In the genomic region with DNA sequence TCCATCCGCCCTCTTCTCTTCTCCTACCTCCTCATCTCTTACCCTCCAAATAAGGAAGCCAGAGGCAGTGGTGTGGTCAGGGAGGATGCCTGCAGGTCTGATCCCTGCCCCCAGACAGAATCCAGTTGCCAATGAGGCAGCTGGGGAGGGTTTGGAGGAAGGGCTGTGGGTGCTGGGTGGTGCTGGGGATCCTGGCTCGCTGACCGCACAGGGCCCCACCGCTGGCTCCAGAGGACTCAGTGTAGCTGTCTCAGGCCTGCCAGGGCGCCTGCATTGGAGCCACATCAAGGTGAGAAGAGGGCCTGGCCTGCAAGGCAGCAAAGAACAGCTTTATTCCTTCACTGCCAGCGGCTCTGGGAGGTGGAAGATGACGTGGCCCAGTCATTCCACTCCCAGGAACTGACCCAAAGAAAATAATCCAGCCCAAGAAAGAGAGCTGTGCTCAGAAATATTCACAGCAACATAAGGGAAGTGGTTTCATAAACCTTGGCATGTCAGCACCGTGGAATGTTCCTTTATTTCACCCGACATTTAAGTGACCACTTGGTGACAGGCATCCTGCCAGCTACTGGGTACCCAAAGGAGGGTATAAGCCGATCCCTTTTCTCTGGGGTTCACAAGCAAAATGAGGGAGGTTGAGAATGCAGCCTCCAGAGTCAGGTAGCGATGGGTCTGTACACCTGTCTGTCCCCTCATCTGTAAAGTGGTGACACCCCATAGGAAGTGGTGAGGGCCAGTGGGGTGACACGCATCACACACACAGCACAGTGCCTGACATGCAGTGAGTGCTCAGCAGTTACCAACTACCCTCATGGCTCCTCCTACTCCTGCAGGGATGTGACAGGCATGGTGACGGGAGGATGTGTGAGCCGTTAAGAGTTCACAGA, we compare ENCODE assay signal across 9 cellular contexts.
DNase-seq lines count a peak whose midpoint lies in the region; ATAC-seq and TF ChIP-seq lines count a peak whose summit lies in the region.
"Had no signal": no experiment of that assay in that cellular context is flagged by ENCODE, and none has a peak within 500 bp of the region (broad histone marks: within the 10 kb centered on the region; RNA-seq: fewer than 3 reads in every experiment).

No MANE protein-coding gene starts in this region.

- RAD21 ChIA-PET in HCT116 (lab: Charles Lee; ENCODE audit: low non-redundant PET in 1 of 2, low total read pairs in 2 of 2, uncharacterized antibody in 2 of 2, unreplicated experiment in 2 of 2), result no interaction called here

- no peak overlapping the region for H3K4me3 Mint-ChIP-seq in activated T-helper 1 cell treated with anti-CD3 and anti-CD28 coated beads, Interleukin-12 subunit alpha, Interleukin-12 subunit beta, Interleukin-2, Interleukin-4 antibody, amounts not matched to agents 30 ng/mL and 10 ng/mL and 1 ng/mL, durations not matched to agents 14 hours and 24 hours and 36 hours
- peak overlapping the region; percentile 64 to 71 (median 69) for H3K4me3 Mint-ChIP-seq in immature natural killer cell

- POLR2A ChIA-PET in HCT116 (lab: Charles Lee), result interaction anchor here (0.8 to 2.3 kb wide), 5 partner anchors 9 to 161 kb away, joined by 4 to 11 read pairs (median 5); a partner anchor contains a TSS

- H3K27me3 Mint-ChIP-seq in activated T-helper 1 cell treated with anti-CD3 and anti-CD28 coated beads, Interleukin-12 subunit alpha, Interleukin-12 subunit beta, Interleukin-2, Interleukin-4 antibody, amounts not matched to agents 30 ng/mL and 10 ng/mL and 1 ng/mL, durations not matched to agents 14 hours and 24 hours and 36 hours (ENCODE audit: insufficient read depth), result no peaks in the 10 kb centered on the region
- peaks cover 2 to 5% (median 2%) of the 10 kb centered on the region in 3 donors for H3K27me3 Mint-ChIP-seq in immature natural killer cell (ENCODE audit: low read depth in 3 of 3)

- no peaks in the 10 kb centered on the region for H3K36me3 Mint-ChIP-seq in activated T-helper 1 cell treated with anti-CD3 and anti-CD28 coated beads, Interleukin-12 subunit alpha, Interleukin-12 subunit beta, Interleukin-2, Interleukin-4 antibody, amounts not matched to agents 30 ng/mL and 10 ng/mL and 1 ng/mL, durations not matched to agents 14 hours and 24 hours and 36 hours (ENCODE audit: low read depth)
- no peaks in the 10 kb centered on the region for H3K36me3 Mint-ChIP-seq in immature natural killer cell

- no peak overlapping the region for H3K27ac Mint-ChIP-seq in activated T-helper 1 cell treated with anti-CD3 and anti-CD28 coated beads, Interleukin-12 subunit alpha, Interleukin-12 subunit beta, Interleukin-2, Interleukin-4 antibody, amounts not matched to agents 30 ng/mL and 10 ng/mL and 1 ng/mL, durations not matched to agents 14 hours and 24 hours and 36 hours
- peak overlapping the region; percentile 79 to 91 (median 86) for H3K27ac Mint-ChIP-seq in immature natural killer cell

- 0 out of 4 replicates have a peak, but pooled peaks cover 0 to 6% of the 10 kb centered on the region in 2 experiments for H3K36me3 ChIP-seq in HCT116 (ENCODE audit: control insufficient read depth in 1 of 2, insufficient read depth in 2 of 2, low read length in 2 of 2)
- H3K36me3 ChIP-seq in tibial artery, result no peaks in the 10 kb centered on the region
- H3K36me3 ChIP-seq: cardiac muscle cell had no signal

- no peaks in the 10 kb centered on the region for H3K9me2 ChIP-seq in HCT116 (ENCODE audit: insufficient read depth)

- TSS peak; percentile 32 for BruUV-seq in HCT116 (replicated peaks; lab: Mats Ljungman, UMichigan)

- TF ChIP-seq POLR2A in HCT116 (IDR thresholded peaks at IDR 0.05; ENCODE audit: borderline replicate concordance, extremely low read depth, insufficient read depth, insufficient read length), result no peak

- H3K4me2 ChIP-seq in HCT116 (ENCODE audit: low read length), result peak overlapping the region; percentile 86

- H3K9me3 Mint-ChIP-seq in activated T-helper 1 cell treated with anti-CD3 and anti-CD28 coated beads, Interleukin-12 subunit alpha, Interleukin-12 subunit beta, Interleukin-2, Interleukin-4 antibody, amounts not matched to agents 30 ng/mL and 10 ng/mL and 1 ng/mL, durations not matched to agents 14 hours and 24 hours and 36 hours, result no peaks in the 10 kb centered on the region
- no peaks in the 10 kb centered on the region for H3K9me3 Mint-ChIP-seq in immature natural killer cell

- no peak overlapping the region for H3K4me3 ChIP-seq in AG10803 (ENCODE audit: low read length)
- peak overlapping the region; percentile 40 to 50 for H3K4me3 ChIP-seq in HCT116 (replicated peaks in 1 of 2; ENCODE audit: low read depth in 1 of 2, low read length in 2 of 2)
- H3K4me3 ChIP-seq in tibial artery, result no peak overlapping the region
- H3K4me3 ChIP-seq: cardiac muscle cell had no signal

- H3K79me2 ChIP-seq in HCT116 (ENCODE audit: insufficient read depth, low read length), result 0 out of 2 replicates have a peak, but pooled peaks cover 4% of the 10 kb centered on the region

- peaks cover 0 to 10% of the 10 kb centered on the region in 2 experiments; a peak in 1 of 4 replicates for H3K9me3 ChIP-seq in HCT116 (ENCODE audit: control insufficient read depth in 1 of 2, insufficient read depth in 1 of 2, low read depth in 1 of 2, low read length in 2 of 2)
- H3K9me3 ChIP-seq in tibial artery, result no peaks in the 10 kb centered on the region

- CTCF ChIA-PET in HCT116 (lab: Charles Lee), result interaction anchor here (1.0 to 1.8 kb wide), 2 partner anchors 11 to 161 kb away, joined by 3 to 6 read pairs; a partner anchor contains a TSS

- H3K27ac ChIP-seq in HCT116 (ENCODE audit: low read depth, low read length) (peak overlapping the region; percentile 99), tibial artery (peak overlapping the region; percentile 75 to 82)
- H3K27ac ChIP-seq: cardiac muscle cell had no signal

- H3K4me1 ChIP-seq in HCT116 (ENCODE audit: control insufficient read depth in 1 of 2, insufficient read depth in 2 of 2, low read length in 2 of 2), result peaks cover 61 to 75% of the 10 kb centered on the region in 2 experiments
- H3K4me1 ChIP-seq in tibial artery, result peaks cover 0 to 36% (median 26%) of the 10 kb centered on the region in 4 donors

- H2AFZ ChIP-seq in HCT116 (ENCODE audit: low read depth, low read length, poor library complexity, severe bottlenecking), result no peak overlapping the region

- no peaks in the 10 kb centered on the region for H4K20me1 ChIP-seq in HCT116 (ENCODE audit: insufficient read depth)

- TF ChIP-seq CTCF in AG10803 (conservative IDR thresholded peaks at IDR 0.05; ENCODE audit: low read length) (no peak), HCT116 (IDR thresholded peaks at IDR 0.05 in 2 of 3, conservative IDR thresholded peaks at IDR 0.05 in 1 of 3; ENCODE audit: borderline replicate concordance in 1 of 3, insufficient read depth in 1 of 3, low read depth in 2 of 3, low read length in 2 of 3) (no peak), tibial artery (IDR thresholded peaks at IDR 0.05) (no peak)

- DNase-seq in AG10803 (ENCODE audit: low read depth) (peak; percentile 93), HCT116 (ENCODE audit: low read depth, low spot score) (peak; percentile 88), immature natural killer cell (peak; percentile 64 to 71 (median 70)), tibial artery (peak; percentile 72 to 92), retina (no peak), NCI-H2107 (lab: John Stamatoyannopoulos, UW) (no peak)
- peak; percentile 22 for DNase-seq in activated T-helper 1 cell treated with anti-CD3 and anti-CD28 coated beads, Interleukin-12 subunit alpha, Interleukin-12 subunit beta, Interleukin-2, Interleukin-4 antibody, amounts not matched to agents 30 ng/mL and 10 ng/mL and 1 ng/mL, durations not matched to agents 14 hours and 24 hours and 36 hours (ENCODE audit: low spot score)

- intact Hi-C loops in HCT116 (cut with micrococcal nuclease), result loop anchor here (2.0 kb wide), 2 partner anchors 97 to 161 kb away; a partner anchor contains a TSS
- intact Hi-C loops in activated T-helper 1 cell treated with anti-CD3 and anti-CD28 coated beads, Interleukin-12 subunit alpha, Interleukin-12 subunit beta, Interleukin-2, Interleukin-4 antibody, amounts not matched to agents 30 ng/mL and 10 ng/mL and 1 ng/mL, durations not matched to agents 14 hours and 24 hours and 36 hours (cut with micrococcal nuclease), result no loop called here
- intact Hi-C loops in tibial artery (cut with DNase I; ENCODE audit: low total_unique reads), result loop anchor here (10.0 kb wide), 1 partner anchor 49 kb away; no protein-coding TSS in a partner anchor

- peak overlapping the region; percentile 63 for H3K9ac ChIP-seq in HCT116 (ENCODE audit: low read length)

- H3K27me3 ChIP-seq in HCT116 (ENCODE audit: insufficient read depth, low read length) (no peaks in the 10 kb centered on the region), tibial artery (no peaks in the 10 kb centered on the region)
- H3K27me3 ChIP-seq: cardiac muscle cell had no signal

- no peak for TF ChIP-seq RAD21 in HCT116 (IDR thresholded peaks at IDR 0.05; ENCODE audit: low read depth)

- ATAC-seq in HCT116 (peak; percentile 86), GM18520 (IDR thresholded peaks at IDR 0.05; ENCODE audit: unreplicated experiment) (no peak)

- H3K4me1 Mint-ChIP-seq in activated T-helper 1 cell treated with anti-CD3 and anti-CD28 coated beads, Interleukin-12 subunit alpha, Interleukin-12 subunit beta, Interleukin-2, Interleukin-4 antibody, amounts not matched to agents 30 ng/mL and 10 ng/mL and 1 ng/mL, durations not matched to agents 14 hours and 24 hours and 36 hours (ENCODE audit: low read depth), result peaks cover 22% of the 10 kb centered on the region
- peaks cover 52 to 56% of the 10 kb centered on the region in 2 donors for H3K4me1 Mint-ChIP-seq in immature natural killer cell

TF ChIP-seq in HCT116, 20 proteins besides CTCF, POLR2A, EP300 and RAD21 (continues in another document):
- TF ChIP-seq TCF7L2 (IDR thresholded peaks at IDR 0.05; ENCODE audit: borderline replicate concordance, extremely low read depth, insufficient read depth, insufficient read length), result no peak
- TF ChIP-seq YY1 (IDR thresholded peaks at IDR 0.05; ENCODE audit: extremely low read depth, insufficient replicate concordance, low read depth, low read length), result peak; percentile 12
- no peak for TF ChIP-seq SIN3A (IDR thresholded peaks at IDR 0.05; ENCODE audit: low read depth)
- TF ChIP-seq, protein P1, sequence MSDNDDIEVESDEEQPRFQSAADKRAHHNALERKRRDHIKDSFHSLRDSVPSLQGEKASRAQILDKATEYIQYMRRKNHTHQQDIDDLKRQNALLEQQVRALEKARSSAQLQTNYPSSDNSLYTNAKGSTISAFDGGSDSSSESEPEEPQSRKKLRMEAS (IDR thresholded peaks at IDR 0.05), result no peak
- TF ChIP-seq SP1 (IDR thresholded peaks at IDR 0.05; ENCODE audit: low read depth), result no peak
- no peak for TF ChIP-seq EZH2 (IDR thresholded peaks at IDR 0.05)
- TF ChIP-seq POLR2AphosphoS5 (IDR thresholded peaks at IDR 0.05; ENCODE audit: low read depth, low read length), result peak; percentile 64

Comparison
In these comparisons a context has a peak if more than half of its experiments do, and no peak if none do; other contexts are left out.
1. DNase-seq: peak in AG10803 (single experiment), HCT116 (single experiment), activated T-helper 1 cell treated with anti-CD3 and anti-CD28 coated beads, Interleukin-12 subunit alpha, Interleukin-12 subunit beta, Interleukin-2, Interleukin-4 antibody, amounts not matched to agents 30 ng/mL and 10 ng/mL and 1 ng/mL, durations not matched to agents 14 hours and 24 hours and 36 hours (single experiment), immature natural killer cell (3 of 3) and tibial artery (2 of 2); none in retina (single experiment) and NCI-H2107 (single experiment).
2. H3K4me3 ChIP-seq: peak in HCT116 (2 of 2); none in AG10803 (single experiment) and tibial artery (0 of 2).